16 cellular contexts compared by ENCODE assay signal in genomic region chr9:127144670-127145458, GRCh38. TPM values are rescaled to one million over a fixed set of nuclear protein-coding genes. Genes with fewer than 3 reads are reported as not detected.
A peak's percentile ranks its signal among the peaks of the same experiment; 100 is the strongest.
DNase-seq lines count a peak whose midpoint lies in the region; ATAC-seq lines count a peak whose summit lies in the region.
"Had no signal": no experiment of that assay in that cellular context is flagged by ENCODE, and none has a peak within 500 bp of the region (broad histone marks: within the 10 kb centered on the region; RNA-seq: fewer than 3 reads in every experiment).

No MANE protein-coding gene starts in this region.

- intact Hi-C loops in right cardiac atrium (cut with DNase I) = no loop called here

- no peaks in the 10 kb centered on the region for H3K27me3 ChIP-seq in right cardiac atrium (ENCODE audit: control insufficient read depth, insufficient read depth)
- H3K27me3 ChIP-seq: MG63 had no signal

- H3K4me1 ChIP-seq in right cardiac atrium (ENCODE audit: control insufficient read depth, insufficient read depth, low read length) = peaks cover 5% of the 10 kb centered on the region
- H3K4me1 ChIP-seq: BLaER1 treated with 17β-estradiol and CSF1 and Interleukin-3, amounts not matched to agents 10 nM and 100 nM had no signal

- peak; percentile 83 to 89 for ATAC-seq in right cardiac atrium
- ATAC-seq: esophagus mucosa had no signal

- peak overlapping the region; percentile 51 for H3K27ac ChIP-seq in right cardiac atrium (ENCODE audit: low read length)
- H3K27ac ChIP-seq: BLaER1 treated with 17β-estradiol and CSF1 and Interleukin-3, amounts not matched to agents 10 nM and 100 nM had no signal

- 65% methylated on average over 8 of the region's 8 CpGs for WGBS in right cardiac atrium

- DNase-seq in NCI-H524 (lab: John Stamatoyannopoulos, UW) = peak; percentile 88 to 90
- DNase-seq in activated CD8-positive, alpha-beta memory T cell treated with anti-CD3 and anti-CD28 coated beads, Interleukin-2, amount 50 U/mL, for 48 hours = peak; percentile 25
- peak; percentile 69 to 83 (median 70) for DNase-seq in right cardiac atrium
- peak; percentile 16 for DNase-seq in stimulated activated CD8-positive, alpha-beta memory T cell treated with anti-CD3 and anti-CD28 coated beads, Interleukin-4, amount 100 ng/mL, for 48 hours
- DNase-seq in NAMALWA (ENCODE audit: low spot score) = no peak
- no peak for DNase-seq in MV-4-11 (lab: John Stamatoyannopoulos, UW)
- no peak for DNase-seq in hippocampal formation (lab: John Stamatoyannopoulos, UW)
- DNase-seq: activated CD4-positive, alpha-beta memory T cell treated with anti-CD3 and anti-CD28 coated beads, Interleukin-2, amount 10 ng/mL, durations not matched to agents 7 days and 5 days; activated gamma-delta T cell; DMS79; mammary epithelial cell; MG63; stimulated activated naive CD4-positive, alpha-beta T cell treated with Interleukin-2 at 50 U/mL for 16 hours had no signal

- no peaks in the 10 kb centered on the region for H3K9me3 ChIP-seq in right cardiac atrium (ENCODE audit: control insufficient read depth, low read length)
- H3K9me3 ChIP-seq: MG63 had no signal

- H3K4me3 ChIP-seq in right cardiac atrium (ENCODE audit: low read length) = no peak overlapping the region
- H3K4me3 ChIP-seq: BLaER1 treated with 17β-estradiol and CSF1 and Interleukin-3, amounts not matched to agents 10 nM and 100 nM; MG63; smooth muscle cell had no signal

RNA-seq across cellular contexts. Expression of gene ANGPTL2, which starts 22.4 kb away (rescaled TPM):
- total RNA-seq in right cardiac atrium = 10 to 100 TPM; 33.8 to 69.5 (median 47.2) TPM
- polyA plus RNA-seq in right cardiac atrium = 26.7 TPM
- polyA plus RNA-seq: mammary epithelial cell had no signal

Comparison
In these comparisons a context has a peak if more than half of its experiments do, and no peak if none do; other contexts are left out.
1. DNase-seq: peak in NCI-H524 (2 of 2), activated CD8-positive, alpha-beta memory T cell treated with anti-CD3 and anti-CD28 coated beads, Interleukin-2, amount 50 U/mL, for 48 hours (single experiment), right cardiac atrium (3 of 3) and stimulated activated CD8-positive, alpha-beta memory T cell treated with anti-CD3 and anti-CD28 coated beads, Interleukin-4, amount 100 ng/mL, for 48 hours (single experiment); none in NAMALWA (single experiment), MV-4-11 (single experiment) and hippocampal formation (0 of 2).